In genomic region chr4:13656569-13656988, GRCh38 we compare ENCODE assay signal across 8 cellular contexts. TPM values are rescaled to one million over a fixed set of nuclear protein-coding genes. Genes with fewer than 3 reads are reported as not detected.
DNase-seq lines count a peak whose midpoint lies in the region; ATAC-seq and TF ChIP-seq lines count a peak whose summit lies in the region.

No MANE protein-coding gene starts in this region.

- peaks cover 6% of the 10 kb centered on the region for H3K4me1 Mint-ChIP-seq in activated T-helper 17 cell treated with anti-CD3 and anti-CD28 coated beads, Interleukin-2, amount 50 U/mL, for 72 hours
- H3K4me1 Mint-ChIP-seq in stimulated activated naive CD8-positive, alpha-beta T cell treated with anti-CD3 and anti-CD28 coated beads, Interleukin-15, amount 100 ng/mL, for 72 hours = peaks cover 22% of the 10 kb centered on the region

- no peak overlapping the region for H3K27ac ChIP-seq in neuronal stem cell (replicated peaks; ENCODE audit: low read length)

- H3K27me3 ChIP-seq in neuronal stem cell (ENCODE audit: control insufficient read depth in 3 of 3, insufficient read depth in 3 of 3, low read depth in 1 of 3, low read length in 3 of 3) = no peaks in the 10 kb centered on the region
- H3K27me3 ChIP-seq in MG63 = no peaks in the 10 kb centered on the region

- H3K36me3 ChIP-seq in ES-I3 (ENCODE audit: insufficient read depth, low read length) = no peaks in the 10 kb centered on the region
- no peaks in the 10 kb centered on the region for H3K36me3 ChIP-seq in neuronal stem cell (replicated peaks in 1 of 2; ENCODE audit: control insufficient read depth in 2 of 2, insufficient read depth in 2 of 2, low read length in 2 of 2)
- H3K36me3 ChIP-seq in MG63 = no peaks in the 10 kb centered on the region

- no peaks in the 10 kb centered on the region for H3K27me3 Mint-ChIP-seq in activated T-helper 17 cell treated with anti-CD3 and anti-CD28 coated beads, Interleukin-2, amount 50 U/mL, for 72 hours
- H3K27me3 Mint-ChIP-seq in stimulated activated naive CD8-positive, alpha-beta T cell treated with anti-CD3 and anti-CD28 coated beads, Interleukin-15, amount 100 ng/mL, for 72 hours = peaks cover 8% of the 10 kb centered on the region

- H3K4ac ChIP-seq in neuronal stem cell (ENCODE audit: low read length) = no peak overlapping the region

- peak overlapping the region; percentile 29 for H3K4me2 ChIP-seq in neuronal stem cell (ENCODE audit: insufficient read depth, low read length, poor library complexity, severe bottlenecking)

- H3K4me1 ChIP-seq in ES-I3 (ENCODE audit: insufficient read depth, low read length) = no peaks in the 10 kb centered on the region
- peaks cover 0 to 8% of the 10 kb centered on the region in 2 donors for H3K4me1 ChIP-seq in neuronal stem cell (ENCODE audit: control insufficient read depth in 2 of 2, insufficient read depth in 1 of 2, low read depth in 1 of 2, low read length in 2 of 2)

- WGBS in neuronal stem cell (ENCODE audit: extremely low coverage in 2 of 2, insufficient read length in 2 of 2, insufficient replicate concordance in 1 of 2), 2 donors = no CpG with 5 or more reads among the region's 9 CpGs

- H2AFZ ChIP-seq in neuronal stem cell (ENCODE audit: low read length) = peak overlapping the region; percentile 84

- H3K9ac ChIP-seq in ES-I3 (ENCODE audit: low read depth, low read length) (peak overlapping the region; percentile 39; the same call in 1 of the 2 replicates), neuronal stem cell (ENCODE audit: low read depth, low read length, poor library complexity) (no peak overlapping the region)

- TF ChIP-seq CTCF in fibroblast of the aortic adventitia (IDR thresholded peaks at IDR 0.05; ENCODE audit: insufficient read depth, low read length) = peak; percentile 81

- H3K27ac Mint-ChIP-seq in activated T-helper 17 cell treated with anti-CD3 and anti-CD28 coated beads, Interleukin-2, amount 50 U/mL, for 72 hours = peak overlapping the region; percentile 47
- H3K27ac Mint-ChIP-seq in stimulated activated naive CD8-positive, alpha-beta T cell treated with anti-CD3 and anti-CD28 coated beads, Interleukin-15, amount 100 ng/mL, for 72 hours = peak overlapping the region in 1 of 2 donors; percentile 89

- H2BK5ac ChIP-seq in neuronal stem cell (ENCODE audit: low read length) = no peak overlapping the region

- H3K36me3 Mint-ChIP-seq in activated T-helper 17 cell treated with anti-CD3 and anti-CD28 coated beads, Interleukin-2, amount 50 U/mL, for 72 hours (ENCODE audit: low read depth) = no peaks in the 10 kb centered on the region

- H3K23ac ChIP-seq in neuronal stem cell (ENCODE audit: low read depth, low read length, poor library complexity) = no peak overlapping the region

- H3K9me3 Mint-ChIP-seq in activated T-helper 17 cell treated with anti-CD3 and anti-CD28 coated beads, Interleukin-2, amount 50 U/mL, for 72 hours = no peaks in the 10 kb centered on the region
- H3K9me3 Mint-ChIP-seq in stimulated activated naive CD8-positive, alpha-beta T cell treated with anti-CD3 and anti-CD28 coated beads, Interleukin-15, amount 100 ng/mL, for 72 hours = no peaks in the 10 kb centered on the region

- no peak overlapping the region for H2BK12ac ChIP-seq in neuronal stem cell (ENCODE audit: low read length)

- H3K14ac ChIP-seq in neuronal stem cell (ENCODE audit: low read length) = no peak overlapping the region

- no peak overlapping the region for H2AK5ac ChIP-seq in neuronal stem cell (ENCODE audit: low read depth, low read length)

- H3K9me3 ChIP-seq in ES-I3 (ENCODE audit: control insufficient read depth, insufficient read depth, low read length) (no peaks in the 10 kb centered on the region), neuronal stem cell (replicated peaks in 1 of 2; ENCODE audit: control insufficient read depth in 2 of 2, insufficient read depth in 1 of 2, low read depth in 1 of 2, low read length in 2 of 2) (no peaks in the 10 kb centered on the region), MG63 (0 out of 2 replicates have a peak, but pooled peaks cover 2% of the 10 kb centered on the region)

- H3K18ac ChIP-seq in neuronal stem cell (ENCODE audit: low read length) = no peak overlapping the region

- H2BK15ac ChIP-seq in neuronal stem cell (ENCODE audit: low read length) = no peak overlapping the region

- H2BK120ac ChIP-seq in neuronal stem cell (ENCODE audit: low read depth, low read length) = no peak overlapping the region

- ATAC-seq in HG03378 (IDR thresholded peaks at IDR 0.05; ENCODE audit: unreplicated experiment) = peak; percentile 46
- ATAC-seq in activated T-helper 17 cell treated with anti-CD3 and anti-CD28 coated beads, Interleukin-2, amount 50 U/mL, for 72 hours (replicated peaks) = peak; percentile 68
- peak; percentile 45 for ATAC-seq in stimulated activated naive CD8-positive, alpha-beta T cell treated with anti-CD3 and anti-CD28 coated beads, Interleukin-15, amount 100 ng/mL, for 72 hours

- no peak overlapping the region for H4K8ac ChIP-seq in neuronal stem cell (ENCODE audit: low read depth, low read length)

- H3K4me3 ChIP-seq in fibroblast of the aortic adventitia (ENCODE audit: low read depth, low read length) (peak overlapping the region; percentile 45), neuronal stem cell (ENCODE audit: low read length in 2 of 2) (peak overlapping the region in 1 of 2 donors; percentile 22), MG63 (no peak overlapping the region)

- H4K91ac ChIP-seq in neuronal stem cell (ENCODE audit: low read depth, low read length, poor library complexity) = no peak overlapping the region

- DNase-seq in OCI-M1 (lab: John Stamatoyannopoulos, UW) (peak; percentile 77), fibroblast of the aortic adventitia (ENCODE audit: low read depth) (peak; percentile 87), neuronal stem cell (ENCODE audit: low spot score) (peak; percentile 45), MG63 (no peak)
- peak; percentile 62 for DNase-seq in stimulated activated naive CD8-positive, alpha-beta T cell treated with anti-CD3 and anti-CD28 coated beads, Interleukin-15, amount 100 ng/mL, for 72 hours

- no peaks in the 10 kb centered on the region for H3K79me1 ChIP-seq in neuronal stem cell (ENCODE audit: low read depth, low read length)

- peak overlapping the region; percentile 67 for H3K4me3 Mint-ChIP-seq in activated T-helper 17 cell treated with anti-CD3 and anti-CD28 coated beads, Interleukin-2, amount 50 U/mL, for 72 hours
- peak overlapping the region; percentile 75 to 78 for H3K4me3 Mint-ChIP-seq in stimulated activated naive CD8-positive, alpha-beta T cell treated with anti-CD3 and anti-CD28 coated beads, Interleukin-15, amount 100 ng/mL, for 72 hours

RNA-seq across cellular contexts. Expression of gene BOD1L1, which starts 29.1 kb away (rescaled TPM):
- 10 to 100 TPM; 34.6 to 40.9 TPM for total RNA-seq in activated T-helper 17 cell treated with anti-CD3 and anti-CD28 coated beads, Interleukin-2, amount 50 U/mL, for 72 hours
- 38.0 and 41.5 TPM in 2 replicates for total RNA-seq in fibroblast of the aortic adventitia (ENCODE audit: low replicate concordance)
- 18.1 TPM for polyA plus RNA-seq in neuronal stem cell (2013, experiment 1 of 2)
- 17.5 TPM for polyA plus RNA-seq in neuronal stem cell (2013, experiment 2 of 2)
- 4.1 and 11.3 TPM in 2 replicates for total RNA-seq in MG63 (2014; rRNA removed; shearing (Covaris generic); ENCODE audit: low replicate concordance)
